Comparison of ENCODE assay signal across 23 cellular contexts in genomic region chr3:164524201-164524600, GRCh38.
"Had no signal": no experiment of that assay in that cellular context is flagged by ENCODE, and none has a peak within 500 bp of the region (broad histone marks: within the 10 kb centered on the region; RNA-seq: fewer than 3 reads in every experiment).

No MANE protein-coding gene starts in this region.

- H3K9me3 ChIP-seq: psoas muscle, suprapubic skin had no signal

- H3K4me3 ChIP-seq: esophagus muscularis mucosa, heart right ventricle, psoas muscle, smooth muscle cell, suprapubic skin, tibial artery had no signal

- H3K4me2 ChIP-seq: smooth muscle cell had no signal

- H3K27ac Mint-ChIP-seq: activated CD4-positive, alpha-beta T cell treated with anti-CD3 and anti-CD28 coated beads, Interleukin-2, amount 10 ng/mL, durations not matched to agents 7 days and 5 days; activated CD8-positive, alpha-beta T cell treated with anti-CD3 and anti-CD28 coated beads for 36 hours; activated naive CD4-positive, alpha-beta T cell treated with anti-CD3 and anti-CD28 coated beads, Interleukin-2, amount 50 U/mL, for 72 hours; activated T-helper 2 cell treated with anti-CD3 and anti-CD28 coated beads, Interferon-gamma antibody, Interleukin-2, Interleukin-4, amounts not matched to agents 10 μg/mL and 5 μg/mL and 100 μg/mL, durations not matched to agents 14 hours and 24 hours and 36 hours; mesothelial cell of epicardium; naive thymus-derived CD4-positive, alpha-beta T cell had no signal

- H3K4me1 Mint-ChIP-seq: activated CD4-positive, alpha-beta T cell treated with anti-CD3 and anti-CD28 coated beads, Interleukin-2, amount 10 ng/mL, durations not matched to agents 7 days and 5 days; central memory CD8-positive, alpha-beta T cell; mesothelial cell of epicardium; naive thymus-derived CD4-positive, alpha-beta T cell had no signal

- H3K79me2 ChIP-seq: parathyroid adenoma had no signal

- H3K36me3 ChIP-seq: esophagus muscularis mucosa, heart right ventricle, suprapubic skin, tibial artery had no signal

- H3K4me3 Mint-ChIP-seq: activated CD4-positive, alpha-beta T cell treated with anti-CD3 and anti-CD28 coated beads, Interleukin-2, amount 10 ng/mL, durations not matched to agents 7 days and 5 days; activated CD8-positive, alpha-beta T cell treated with anti-CD3 and anti-CD28 coated beads for 36 hours; central memory CD8-positive, alpha-beta T cell; mesothelial cell of epicardium; naive thymus-derived CD4-positive, alpha-beta T cell had no signal

- DNase-seq: activated CD4-positive, alpha-beta T cell treated with anti-CD3 and anti-CD28 coated beads, Interleukin-2, amount 10 ng/mL, durations not matched to agents 7 days and 5 days; activated CD4-positive, CD25-positive, alpha-beta regulatory T cell treated with anti-CD3 and anti-CD28 coated beads, Interleukin-2, amount 50 U/mL, for 72 hours; activated CD8-positive, alpha-beta T cell treated with anti-CD3 and anti-CD28 coated beads for 36 hours; activated T-cell treated with anti-CD3 and anti-CD28 coated beads, Interleukin-2, amount 50 U/mL, for 48 hours; anterior cingulate cortex; dermis blood vessel endothelial cell; effector CD4-positive, alpha-beta T cell; foreskin melanocyte; heart right ventricle; naive thymus-derived CD4-positive, alpha-beta T cell; psoas muscle; stimulated activated CD4-positive, alpha-beta T cell treated with anti-CD3 and anti-CD28 coated beads, Interleukin-1b, Interleukin-23, amount 100 ng/mL, for 48 hours; stimulated activated naive CD4-positive, alpha-beta T cell; T-helper 2 cell; tibial artery had no signal

- H3K27me3 Mint-ChIP-seq: activated CD4-positive, alpha-beta T cell treated with anti-CD3 and anti-CD28 coated beads, Interleukin-2, amount 10 ng/mL, durations not matched to agents 7 days and 5 days; activated CD8-positive, alpha-beta T cell treated with anti-CD3 and anti-CD28 coated beads for 36 hours; central memory CD8-positive, alpha-beta T cell; naive thymus-derived CD4-positive, alpha-beta T cell had no signal

- H3K4me1 ChIP-seq: esophagus muscularis mucosa, heart right ventricle, parathyroid adenoma, psoas muscle, suprapubic skin, tibial artery had no signal

- H2AFZ ChIP-seq: parathyroid adenoma had no signal

- ATAC-seq: activated CD8-positive, alpha-beta T cell treated with anti-CD3 and anti-CD28 coated beads for 36 hours; activated naive CD4-positive, alpha-beta T cell treated with anti-CD3 and anti-CD28 coated beads, Interleukin-2, amount 50 U/mL, for 72 hours; naive thymus-derived CD4-positive, alpha-beta T cell; psoas muscle had no signal

- H3K36me3 Mint-ChIP-seq: mesothelial cell of epicardium; naive thymus-derived CD4-positive, alpha-beta T cell had no signal

- H3K27me3 ChIP-seq: esophagus muscularis mucosa, heart right ventricle, suprapubic skin, tibial artery had no signal

- H3K27ac ChIP-seq: esophagus muscularis mucosa, heart right ventricle, parathyroid adenoma, psoas muscle, suprapubic skin, tibial artery had no signal
